In genomic region chrX:52213276-52213675, GRCh38 we compare ENCODE assay signal across 23 cellular contexts.
"Had no signal": no experiment of that assay in that cellular context is flagged by ENCODE, and none has a peak within 500 bp of the region (broad histone marks: within the 10 kb centered on the region; RNA-seq: fewer than 3 reads in every experiment).

No MANE protein-coding gene starts in this region.

- H3K27me3 Mint-ChIP-seq: stimulated activated naive CD8-positive, alpha-beta T cell treated with anti-CD3 and anti-CD28 coated beads, Interleukin-15, amount 100 ng/mL, for 72 hours; stimulated activated naive CD8-positive, alpha-beta T cell treated with anti-CD3 and anti-CD28 coated beads, Interleukin-15, Interleukin-2, amounts not matched to agents 100 ng/mL and 50 ng/mL, for 24 hours; type B pancreatic cell had no signal

- H3K9me3 Mint-ChIP-seq: stimulated activated effector memory CD8-positive, alpha-beta T cell treated with anti-CD3 and anti-CD28 coated beads, Interleukin-12 subunit alpha, Interleukin-12 subunit beta, amount 100 ng/mL, for 72 hours; stimulated activated memory B cell treated with anti-CD40 and anti-IgM and Interleukin-4, amounts not matched to agents 10 μg/mL and 1 μg/mL and 100 μg/mL, for 72 hours; stimulated activated naive CD8-positive, alpha-beta T cell treated with anti-CD3 and anti-CD28 coated beads, Interleukin-15, amount 100 ng/mL, for 72 hours; stimulated activated naive CD8-positive, alpha-beta T cell treated with anti-CD3 and anti-CD28 coated beads, Interleukin-15, Interleukin-2, amounts not matched to agents 100 ng/mL and 50 ng/mL, for 24 hours had no signal

- H3K27ac Mint-ChIP-seq: stimulated activated effector memory CD8-positive, alpha-beta T cell treated with anti-CD3 and anti-CD28 coated beads, Interleukin-12 subunit alpha, Interleukin-12 subunit beta, amount 100 ng/mL, for 72 hours; stimulated activated memory B cell treated with anti-CD40 and anti-IgM and Interleukin-4, amounts not matched to agents 10 μg/mL and 1 μg/mL and 100 μg/mL, for 72 hours; stimulated activated naive CD8-positive, alpha-beta T cell treated with anti-CD3 and anti-CD28 coated beads, Interleukin-15, amount 100 ng/mL, for 72 hours; stimulated activated naive CD8-positive, alpha-beta T cell treated with anti-CD3 and anti-CD28 coated beads, Interleukin-15, Interleukin-2, amounts not matched to agents 100 ng/mL and 50 ng/mL, for 24 hours; type B pancreatic cell had no signal

- H3K4me3 Mint-ChIP-seq: stimulated activated effector memory CD8-positive, alpha-beta T cell treated with anti-CD3 and anti-CD28 coated beads, Interleukin-12 subunit alpha, Interleukin-12 subunit beta, amount 100 ng/mL, for 72 hours; stimulated activated memory B cell treated with anti-CD40 and anti-IgM and Interleukin-4, amounts not matched to agents 10 μg/mL and 1 μg/mL and 100 μg/mL, for 72 hours; stimulated activated naive CD8-positive, alpha-beta T cell treated with anti-CD3 and anti-CD28 coated beads, Interleukin-15, amount 100 ng/mL, for 72 hours; stimulated activated naive CD8-positive, alpha-beta T cell treated with anti-CD3 and anti-CD28 coated beads, Interleukin-15, Interleukin-2, amounts not matched to agents 100 ng/mL and 50 ng/mL, for 24 hours; type B pancreatic cell had no signal

- H3K36me3 Mint-ChIP-seq: stimulated activated effector memory CD8-positive, alpha-beta T cell treated with anti-CD3 and anti-CD28 coated beads, Interleukin-12 subunit alpha, Interleukin-12 subunit beta, amount 100 ng/mL, for 72 hours; stimulated activated memory B cell treated with anti-CD40 and anti-IgM and Interleukin-4, amounts not matched to agents 10 μg/mL and 1 μg/mL and 100 μg/mL, for 72 hours; type B pancreatic cell had no signal

- ATAC-seq: stimulated activated effector memory CD8-positive, alpha-beta T cell treated with anti-CD3 and anti-CD28 coated beads, Interleukin-12 subunit alpha, Interleukin-12 subunit beta, amount 100 ng/mL, for 72 hours; stimulated activated memory B cell treated with anti-CD40 and anti-IgM and Interleukin-4, amounts not matched to agents 10 μg/mL and 1 μg/mL and 100 μg/mL, for 72 hours; stimulated activated naive CD8-positive, alpha-beta T cell treated with anti-CD3 and anti-CD28 coated beads, Interleukin-15, amount 100 ng/mL, for 72 hours; stimulated activated naive CD8-positive, alpha-beta T cell treated with anti-CD3 and anti-CD28 coated beads, Interleukin-15, Interleukin-2, amounts not matched to agents 100 U/mL and 50 U/mL, for 24 hours; upper lobe of right lung had no signal

- DNase-seq: stimulated activated CD4-positive, alpha-beta T cell treated with anti-CD3 and anti-CD28 coated beads, Interleukin-2, amount 100 ng/mL, for 48 hours; stimulated activated CD4-positive, alpha-beta T cell treated with anti-CD3 and anti-CD28 coated beads, Interleukin-4, amount 100 ng/mL, for 1 hour; stimulated activated CD4-positive, alpha-beta T cell treated with anti-CD3 and anti-CD28 coated beads, Interleukin-4, amount 100 ng/mL, for 24 hours; stimulated activated CD4-positive, alpha-beta T cell treated with anti-CD3 and anti-CD28 coated beads, Interleukin-4, amount 100 ng/mL, for 4 hours; stimulated activated CD8-positive, alpha-beta memory T cell treated with anti-CD3 and anti-CD28 coated beads, Interleukin-4, amount 100 ng/mL, for 48 hours; stimulated activated naive CD4-positive, alpha-beta T cell; stimulated activated naive CD4-positive, alpha-beta T cell treated with Interleukin-2 at 50 U/mL for 16 hours; stimulated activated naive CD8-positive, alpha-beta T cell treated with anti-CD3 and anti-CD28 coated beads, Interleukin-15, amount 100 ng/mL, for 72 hours; stimulated activated naive CD8-positive, alpha-beta T cell treated with anti-CD3 and anti-CD28 coated beads, Interleukin-15, Interleukin-2, amounts not matched to agents 100 U/mL and 50 U/mL, for 24 hours; stomach; substantia nigra; testis; thyroid gland; tibial artery; transverse colon; trophoblast cell; upper lobe of left lung; upper lobe of right lung; uterus had no signal

- H3K4me1 Mint-ChIP-seq: stimulated activated effector memory CD8-positive, alpha-beta T cell treated with anti-CD3 and anti-CD28 coated beads, Interleukin-12 subunit alpha, Interleukin-12 subunit beta, amount 100 ng/mL, for 72 hours; stimulated activated memory B cell treated with anti-CD40 and anti-IgM and Interleukin-4, amounts not matched to agents 10 μg/mL and 1 μg/mL and 100 μg/mL, for 72 hours; stimulated activated naive CD8-positive, alpha-beta T cell treated with anti-CD3 and anti-CD28 coated beads, Interleukin-15, amount 100 ng/mL, for 72 hours had no signal
